ENCODE assay signal across 1 cellular context in the genomic region with DNA sequence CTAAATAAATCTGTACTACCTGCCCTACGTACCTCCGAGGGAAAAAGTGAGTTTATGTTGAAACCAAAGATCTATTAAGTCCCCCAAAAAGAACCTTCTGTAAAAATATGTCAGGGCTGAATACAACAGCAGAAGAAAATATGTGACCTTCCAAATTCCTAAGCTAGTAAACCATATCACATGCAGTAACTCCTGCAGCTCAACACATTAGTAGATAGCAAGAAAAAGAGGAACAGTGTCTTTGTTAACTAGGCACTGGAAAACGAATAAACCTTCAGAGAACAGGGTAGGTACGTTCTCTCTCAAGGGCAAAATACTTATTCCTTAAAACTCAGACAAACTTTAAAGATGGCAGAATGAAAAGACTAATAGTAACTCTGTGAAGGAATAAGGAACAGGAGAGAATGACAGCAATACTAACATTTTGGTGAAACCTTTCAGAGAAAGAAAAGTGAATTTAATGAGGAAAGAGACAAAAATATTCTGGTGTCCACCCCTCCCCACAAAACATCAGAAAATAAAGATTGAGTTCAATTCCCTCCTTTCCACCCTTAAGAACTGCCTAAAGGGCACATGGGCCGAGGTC.
TF ChIP-seq lines count a peak whose summit lies in the region.

No MANE protein-coding gene starts in this region.

TF ChIP-seq in A549, 52 proteins besides CTCF, POLR2A, EP300 and RAD21 (continued from another document):
- TF ChIP-seq, protein P1, sequence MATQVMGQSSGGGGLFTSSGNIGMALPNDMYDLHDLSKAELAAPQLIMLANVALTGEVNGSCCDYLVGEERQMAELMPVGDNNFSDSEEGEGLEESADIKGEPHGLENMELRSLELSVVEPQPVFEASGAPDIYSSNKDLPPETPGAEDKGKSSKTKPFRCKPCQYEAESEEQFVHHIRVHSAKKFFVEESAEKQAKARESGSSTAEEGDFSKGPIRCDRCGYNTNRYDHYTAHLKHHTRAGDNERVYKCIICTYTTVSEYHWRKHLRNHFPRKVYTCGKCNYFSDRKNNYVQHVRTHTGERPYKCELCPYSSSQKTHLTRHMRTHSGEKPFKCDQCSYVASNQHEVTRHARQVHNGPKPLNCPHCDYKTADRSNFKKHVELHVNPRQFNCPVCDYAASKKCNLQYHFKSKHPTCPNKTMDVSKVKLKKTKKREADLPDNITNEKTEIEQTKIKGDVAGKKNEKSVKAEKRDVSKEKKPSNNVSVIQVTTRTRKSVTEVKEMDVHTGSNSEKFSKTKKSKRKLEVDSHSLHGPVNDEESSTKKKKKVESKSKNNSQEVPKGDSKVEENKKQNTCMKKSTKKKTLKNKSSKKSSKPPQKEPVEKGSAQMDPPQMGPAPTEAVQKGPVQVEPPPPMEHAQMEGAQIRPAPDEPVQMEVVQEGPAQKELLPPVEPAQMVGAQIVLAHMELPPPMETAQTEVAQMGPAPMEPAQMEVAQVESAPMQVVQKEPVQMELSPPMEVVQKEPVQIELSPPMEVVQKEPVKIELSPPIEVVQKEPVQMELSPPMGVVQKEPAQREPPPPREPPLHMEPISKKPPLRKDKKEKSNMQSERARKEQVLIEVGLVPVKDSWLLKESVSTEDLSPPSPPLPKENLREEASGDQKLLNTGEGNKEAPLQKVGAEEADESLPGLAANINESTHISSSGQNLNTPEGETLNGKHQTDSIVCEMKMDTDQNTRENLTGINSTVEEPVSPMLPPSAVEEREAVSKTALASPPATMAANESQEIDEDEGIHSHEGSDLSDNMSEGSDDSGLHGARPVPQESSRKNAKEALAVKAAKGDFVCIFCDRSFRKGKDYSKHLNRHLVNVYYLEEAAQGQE (IDR thresholded peaks at IDR 0.05): no peak
